In the genomic region with DNA sequence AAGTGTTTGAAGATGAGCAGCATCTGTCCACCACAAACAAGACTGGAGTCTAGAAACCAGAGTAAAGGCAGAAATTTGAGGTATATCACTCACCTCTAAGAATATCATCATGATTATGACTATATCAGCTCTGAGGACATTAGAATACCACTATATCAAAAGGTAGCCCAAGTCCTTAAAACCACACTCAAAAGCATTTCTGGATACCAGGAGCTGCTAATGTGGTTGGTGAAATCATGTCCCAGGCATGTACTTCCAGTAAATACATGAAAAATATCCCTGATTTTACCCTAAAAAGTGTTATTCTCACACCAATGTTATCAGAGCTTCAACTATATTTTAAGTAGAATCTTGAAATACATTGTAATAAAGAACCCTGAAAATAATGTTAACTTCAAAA, we compare ENCODE assay signal across 29 cellular contexts.
DNase-seq lines count a peak whose midpoint lies in the region; ATAC-seq and TF ChIP-seq lines count a peak whose summit lies in the region.
"Had no signal": no experiment of that assay in that cellular context is flagged by ENCODE, and none has a peak within 500 bp of the region (broad histone marks: within the 10 kb centered on the region; RNA-seq: fewer than 3 reads in every experiment).

No MANE protein-coding gene starts in this region.

- H3K9ac ChIP-seq in GM23248 = no peak overlapping the region

- no peaks in the 10 kb centered on the region for H3K9me2 ChIP-seq in GM23248 (ENCODE audit: insufficient read depth)

- no peaks in the 10 kb centered on the region for H3K79me2 ChIP-seq in GM23248 (ENCODE audit: insufficient read depth)

- no peak overlapping the region for H2AFZ ChIP-seq in GM23248

- no peaks in the 10 kb centered on the region for H3F3A ChIP-seq in GM23248 (ENCODE audit: insufficient read depth)

- H3K4me1 ChIP-seq in GM23248 (ENCODE audit: insufficient read depth) = 0 out of 2 replicates have a peak, but pooled peaks cover 5% of the 10 kb centered on the region
- H3K4me1 ChIP-seq: Caco-2, HAP-1 had no signal

- DNase-seq in GM23248 = peak; percentile 29
- peak; percentile 16 for DNase-seq in astrocyte of the cerebellum (ENCODE audit: low read depth)
- peak; percentile 16 for DNase-seq in glomerular visceral epithelial cell (ENCODE audit: extremely low spot score)
- peak; percentile 26 for DNase-seq in renal cortical epithelial cell (ENCODE audit: low read depth)
- no peak for DNase-seq in epidermal melanocyte (ENCODE audit: insufficient read length, low spot score)
- DNase-seq in central memory CD4-positive, alpha-beta T cell = no peak
- no peak for DNase-seq in COLO829 (ENCODE audit: low spot score)
- DNase-seq: AML-193; C1 segment of cervical spinal cord; Caco-2; CD4-positive, alpha-beta memory T cell; EL; GDM1; GOT3; HFFc6; KG1; MM.1S; NCI-H1048; NCI-H1417; NCI-H1694; NCI-H2081; NCI-H2171; NCI-H226; NCI-H510A; NCI-H69; Right ventricle myocardium superior; RPMI8226 had no signal

- H3K27me3 ChIP-seq in GM23248 (replicated peaks; ENCODE audit: insufficient read depth) = no peaks in the 10 kb centered on the region

- H3K9me3 ChIP-seq in GM23248 (ENCODE audit: low read depth) = no peaks in the 10 kb centered on the region
- H3K9me3 ChIP-seq: Caco-2, HAP-1 had no signal

- in situ Hi-C loops in GM23248 (cut with MboI) = no loop called here
- in situ Hi-C loops in astrocyte of the cerebellum (cut with HindIII; ENCODE audit: low sequenced_read_pairs) = no loop called here

- ATAC-seq in HG03520 (IDR thresholded peaks at IDR 0.05; ENCODE audit: unreplicated experiment) = no peak

- H3K4me3 ChIP-seq in GM23248 = no peak overlapping the region
- no peak overlapping the region for H3K4me3 ChIP-seq in astrocyte of the cerebellum (ENCODE audit: low read depth, low read length)
- H3K4me3 ChIP-seq: HAP-1 had no signal

- no peak for TF ChIP-seq CTCF in astrocyte of the cerebellum (IDR thresholded peaks at IDR 0.05; ENCODE audit: low read depth, low read length, missing control alignments)

- H3K36me3 ChIP-seq in GM23248 (ENCODE audit: low read depth) = no peaks in the 10 kb centered on the region
- H3K36me3 ChIP-seq: HAP-1 had no signal

- no peak overlapping the region for H3K4me2 ChIP-seq in GM23248 (ENCODE audit: unreplicated experiment)

- no peaks in the 10 kb centered on the region for H4K20me1 ChIP-seq in GM23248 (ENCODE audit: insufficient read depth)

- H3K27ac ChIP-seq in GM23248 = no peak overlapping the region

Comparison
In these comparisons a context has a peak if more than half of its experiments do, and no peak if none do; other contexts are left out.
1. DNase-seq: peak in GM23248 (single experiment), astrocyte of the cerebellum (single experiment), glomerular visceral epithelial cell (single experiment) and renal cortical epithelial cell (single experiment); none in epidermal melanocyte (single experiment), central memory CD4-positive, alpha-beta T cell (single experiment) and COLO829 (single experiment).